In genomic region chr17:42312035-42312284, GRCh38 we compare ENCODE assay signal across 1 cellular context.
TF ChIP-seq lines count a peak whose summit lies in the region.

No MANE protein-coding gene starts in this region.

TF ChIP-seq in H1, 55 proteins besides CTCF, POLR2A, EP300 and RAD21:
- TF ChIP-seq SP4 (IDR thresholded peaks at IDR 0.05; ENCODE audit: low read length) (no peak), NRF1 (IDR thresholded peaks at IDR 0.05; ENCODE audit: low read depth, low read length) (no peak), RXRA (IDR thresholded peaks at IDR 0.05; ENCODE audit: insufficient read depth, low read depth, low read length) (no peak), GABPA (IDR thresholded peaks at IDR 0.05; ENCODE audit: borderline replicate concordance, insufficient read depth, low read length) (no peak), ATF3 (IDR thresholded peaks at IDR 0.05; ENCODE audit: insufficient read depth, low read depth, low read length) (no peak)
